ENCODE assay signal across 34 cellular contexts in genomic region chr9:82035332-82035731, GRCh38. TPM values are rescaled to one million over a fixed set of nuclear protein-coding genes. Genes with fewer than 3 reads are reported as not detected.
"Had no signal": no experiment of that assay in that cellular context is flagged by ENCODE, and none has a peak within 500 bp of the region (broad histone marks: within the 10 kb centered on the region; RNA-seq: fewer than 3 reads in every experiment).

No MANE protein-coding gene starts in this region.

- ATAC-seq: gastrocnemius medialis; left cardiac atrium; left lung; natural killer cell treated with Interleukin-12 subunit alpha and Interleukin-12 subunit beta and Interleukin-15 and Interleukin-18, amount 100 ng/mL, for 72 hours; pancreas; right lobe of liver; stimulated activated effector memory CD8-positive, alpha-beta T cell treated with anti-CD3 and anti-CD28 coated beads, Interleukin-12 subunit alpha, Interleukin-12 subunit beta, amount 100 ng/mL, for 72 hours had no signal

- H3K27me3 ChIP-seq: esophagus muscularis mucosa, gastrocnemius medialis, left lung, neutrophil, pancreas, right lobe of liver, stomach, thyroid gland had no signal

- H3K9me3 ChIP-seq: esophagus muscularis mucosa, gastrocnemius medialis, left lung, neutrophil, pancreas, right lobe of liver, stomach, thyroid gland had no signal

- H3K36me3 ChIP-seq: esophagus muscularis mucosa, gastrocnemius medialis, left lung, neutrophil, pancreas, right lobe of liver, stomach, thyroid gland had no signal

- H3K4me1 ChIP-seq: left lung, pancreas, right lobe of liver, thyroid gland had no signal

- H3K27ac ChIP-seq: coronary artery, esophagus muscularis mucosa, gastrocnemius medialis, left lung, neutrophil, pancreas, right lobe of liver, stomach, thyroid gland had no signal

- DNase-seq: dermis blood vessel endothelial cell; effector memory CD4-positive, alpha-beta T cell; gastrocnemius medialis; head of caudate nucleus; kidney; left cardiac atrium; left lung; mesendoderm; midbrain; naive B cell; pancreas; right lobe of liver; stimulated activated CD4-positive, alpha-beta T cell treated with anti-CD3 and anti-CD28 coated beads, Interleukin-2, amount 100 ng/mL, for 24 hours; stimulated activated CD4-positive, alpha-beta T cell treated with anti-CD3 and anti-CD28 coated beads, Interleukin-4, amount 100 ng/mL, for 24 hours; stimulated activated naive CD4-positive, alpha-beta T cell treated with Interleukin-2 at 50 U/mL for 16 hours; stomach; thyroid gland had no signal

- H3K4me3 ChIP-seq: coronary artery, esophagus muscularis mucosa, gastrocnemius medialis, left lung, pancreas, right lobe of liver, stomach, thyroid gland had no signal

RNA-seq across cellular contexts. Expression of gene SPATA31D1, which starts 46.8 kb away (rescaled TPM):
- total RNA-seq: dermis blood vessel endothelial cell; endothelial cell of umbilical vein; epithelial cell of proximal tubule; esophagus muscularis mucosa; gastrocnemius medialis; glomerular endothelial cell; kidney; left cardiac atrium; left lung; lower leg skin; lung microvascular endothelial cell; natural killer cell treated with Interleukin-12 subunit alpha and Interleukin-12 subunit beta and Interleukin-15 and Interleukin-18, amount 100 ng/mL, for 72 hours; neural crest cell; omental fat pad; pancreas; posterior vena cava; pulmonary artery endothelial cell; right lobe of liver; stomach; subcutaneous adipose tissue; temporal lobe; thyroid gland; urinary bladder had no signal
- polyA plus RNA-seq: endothelial cell of umbilical vein, pancreas, stomach had no signal
